Comparison of ENCODE assay signal across 28 cellular contexts in genomic region chr10:77117501-77117900, GRCh38.
"Had no signal": no experiment of that assay in that cellular context is flagged by ENCODE, and none has a peak within 500 bp of the region (broad histone marks: within the 10 kb centered on the region; RNA-seq: fewer than 3 reads in every experiment).

No MANE protein-coding gene starts in this region.

- ATAC-seq: activated CD8-positive, alpha-beta memory T cell treated with anti-CD3 and anti-CD28 coated beads, Interleukin-2, amount 10 ng/mL, durations not matched to agents 7 days and 5 days; activated CD8-positive, alpha-beta T cell treated with anti-CD3 and anti-CD28 coated beads, Interleukin-2, amount 10 ng/mL, durations not matched to agents 7 days and 5 days; activated naive CD8-positive, alpha-beta T cell treated with anti-CD3 and anti-CD28 coated beads, Interleukin-2, amount 50 U/mL, for 24 hours; body of pancreas; esophagus mucosa; heart left ventricle; T-helper 17 cell had no signal

- H3K4me3 ChIP-seq: adrenal gland, body of pancreas, cardiac muscle cell, colonic mucosa, heart left ventricle had no signal

- H3K27ac ChIP-seq: adrenal gland, body of pancreas, cardiac muscle cell, colonic mucosa, heart left ventricle had no signal

- DNase-seq: activated CD4-positive, alpha-beta memory T cell treated with anti-CD3 and anti-CD28 coated beads for 36 hours; activated CD4-positive, alpha-beta T cell treated with anti-CD3 and anti-CD28 coated beads for 36 hours; activated CD4-positive, alpha-beta T cell treated with anti-CD3 and anti-CD28 coated beads, Interleukin-2, amount 10 ng/mL, durations not matched to agents 24 days and 14 days; activated CD4-positive, CD25-positive, alpha-beta regulatory T cell; activated CD4-positive, CD25-positive, alpha-beta regulatory T cell treated with anti-CD3 and anti-CD28 coated beads, Interleukin-2, amount 50 U/mL, for 72 hours; activated CD8-positive, alpha-beta memory T cell treated with anti-CD3 and anti-CD28 coated beads, Interleukin-2, amount 10 ng/mL, durations not matched to agents 7 days and 5 days; activated CD8-positive, alpha-beta memory T cell treated with anti-CD3 and anti-CD28 coated beads, Interleukin-2, amount 50 U/mL, for 4 hours; activated CD8-positive, alpha-beta T cell treated with anti-CD3 and anti-CD28 coated beads, Interleukin-2, amount 10 ng/mL, durations not matched to agents 7 days and 5 days; activated effector memory CD4-positive, alpha-beta T cell treated with anti-CD3 and anti-CD28 coated beads, Interleukin-2, amount 50 U/mL, for 16 hours; activated naive CD4-positive, alpha-beta T cell treated with anti-CD3 and anti-CD28 coated beads for 36 hours; activated naive CD8-positive, alpha-beta T cell treated with anti-CD3 and anti-CD28 coated beads for 36 hours; activated naive CD8-positive, alpha-beta T cell treated with anti-CD3 and anti-CD28 coated beads, Interleukin-2, amount 50 U/mL, for 24 hours; activated T-cell treated with anti-CD3 and anti-CD28 coated beads, Interleukin-2, amount 50 U/mL, for 1 hour; activated T-cell treated with anti-CD3 and anti-CD28 coated beads, Interleukin-2, amount 50 U/mL, for 48 hours; adrenal gland; amygdala; aorta; body of pancreas; central memory CD4-positive, alpha-beta T cell; cerebellar nuclear complex; colonic mucosa; effector memory CD4-positive, alpha-beta T cell; foreskin fibroblast; glutamatergic neuron; heart left ventricle; T-helper 17 cell had no signal

- H3K27me3 ChIP-seq: adrenal gland, body of pancreas, cardiac muscle cell, colonic mucosa had no signal

- H3K36me3 ChIP-seq: adrenal gland, cardiac muscle cell, colonic mucosa, heart left ventricle had no signal

- H3K9me3 ChIP-seq: adrenal gland, body of pancreas, colonic mucosa, heart left ventricle had no signal

- H3K4me1 ChIP-seq: adrenal gland, body of pancreas, colonic mucosa, heart left ventricle had no signal
